ENCODE assay signal across 1 cellular context in the genomic region with DNA sequence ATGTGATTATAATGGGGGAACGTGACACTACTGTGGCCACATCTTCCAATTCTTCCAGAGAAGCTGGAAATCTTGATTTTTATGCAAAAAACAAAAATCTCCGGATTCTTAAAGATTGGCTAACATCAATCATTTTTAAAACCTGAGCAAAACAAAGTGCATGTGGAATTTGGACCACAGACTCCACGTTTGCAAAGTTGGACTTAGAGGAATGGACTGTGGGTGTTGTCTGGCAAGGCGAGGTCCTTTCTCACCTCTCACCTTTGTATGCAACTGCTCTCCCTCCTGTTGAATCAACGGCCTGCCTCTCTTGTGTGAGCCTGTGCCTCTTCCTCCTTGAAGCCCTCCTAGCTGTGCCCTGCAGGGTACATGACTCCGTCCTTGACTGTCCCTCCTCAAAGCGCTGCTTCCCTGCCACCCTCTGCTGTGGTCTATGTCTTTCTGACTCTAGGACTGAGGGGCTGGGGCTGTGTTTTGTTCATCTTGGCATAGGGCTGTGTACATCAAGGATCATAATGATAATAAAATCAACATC.
TF ChIP-seq lines count a peak whose summit lies in the region.

No MANE protein-coding gene starts in this region.

TF ChIP-seq in liver, 16 proteins besides CTCF, POLR2A, EP300 and RAD21 (continued from another document):
- TF ChIP-seq, protein P1, sequence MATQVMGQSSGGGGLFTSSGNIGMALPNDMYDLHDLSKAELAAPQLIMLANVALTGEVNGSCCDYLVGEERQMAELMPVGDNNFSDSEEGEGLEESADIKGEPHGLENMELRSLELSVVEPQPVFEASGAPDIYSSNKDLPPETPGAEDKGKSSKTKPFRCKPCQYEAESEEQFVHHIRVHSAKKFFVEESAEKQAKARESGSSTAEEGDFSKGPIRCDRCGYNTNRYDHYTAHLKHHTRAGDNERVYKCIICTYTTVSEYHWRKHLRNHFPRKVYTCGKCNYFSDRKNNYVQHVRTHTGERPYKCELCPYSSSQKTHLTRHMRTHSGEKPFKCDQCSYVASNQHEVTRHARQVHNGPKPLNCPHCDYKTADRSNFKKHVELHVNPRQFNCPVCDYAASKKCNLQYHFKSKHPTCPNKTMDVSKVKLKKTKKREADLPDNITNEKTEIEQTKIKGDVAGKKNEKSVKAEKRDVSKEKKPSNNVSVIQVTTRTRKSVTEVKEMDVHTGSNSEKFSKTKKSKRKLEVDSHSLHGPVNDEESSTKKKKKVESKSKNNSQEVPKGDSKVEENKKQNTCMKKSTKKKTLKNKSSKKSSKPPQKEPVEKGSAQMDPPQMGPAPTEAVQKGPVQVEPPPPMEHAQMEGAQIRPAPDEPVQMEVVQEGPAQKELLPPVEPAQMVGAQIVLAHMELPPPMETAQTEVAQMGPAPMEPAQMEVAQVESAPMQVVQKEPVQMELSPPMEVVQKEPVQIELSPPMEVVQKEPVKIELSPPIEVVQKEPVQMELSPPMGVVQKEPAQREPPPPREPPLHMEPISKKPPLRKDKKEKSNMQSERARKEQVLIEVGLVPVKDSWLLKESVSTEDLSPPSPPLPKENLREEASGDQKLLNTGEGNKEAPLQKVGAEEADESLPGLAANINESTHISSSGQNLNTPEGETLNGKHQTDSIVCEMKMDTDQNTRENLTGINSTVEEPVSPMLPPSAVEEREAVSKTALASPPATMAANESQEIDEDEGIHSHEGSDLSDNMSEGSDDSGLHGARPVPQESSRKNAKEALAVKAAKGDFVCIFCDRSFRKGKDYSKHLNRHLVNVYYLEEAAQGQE (IDR thresholded peaks at IDR 0.05) = peak; percentile 51
- peak; percentile 41 for TF ChIP-seq YY1 (IDR thresholded peaks at IDR 0.05)
- TF ChIP-seq TAF1 (conservative IDR thresholded peaks at IDR 0.05) = no peak
- TF ChIP-seq HNF4G (IDR thresholded peaks at IDR 0.05) = peak; percentile 80
- peak; percentile 98 to 99 for TF ChIP-seq HNF4A (conservative IDR thresholded peaks at IDR 0.05)
- no peak for TF ChIP-seq FOXA1 (IDR thresholded peaks at IDR 0.05)
- TF ChIP-seq RXRA (IDR thresholded peaks at IDR 0.05) = peak; percentile 64 to 81
- TF ChIP-seq GABPA (IDR thresholded peaks at IDR 0.05 in 1 of 2, conservative IDR thresholded peaks at IDR 0.05 in 1 of 2) = no peak
- TF ChIP-seq NR2F2 (IDR thresholded peaks at IDR 0.05) = peak; percentile 30
- peak; percentile 49 for TF ChIP-seq FOXA2 (IDR thresholded peaks at IDR 0.05)
- TF ChIP-seq, protein P2, sequence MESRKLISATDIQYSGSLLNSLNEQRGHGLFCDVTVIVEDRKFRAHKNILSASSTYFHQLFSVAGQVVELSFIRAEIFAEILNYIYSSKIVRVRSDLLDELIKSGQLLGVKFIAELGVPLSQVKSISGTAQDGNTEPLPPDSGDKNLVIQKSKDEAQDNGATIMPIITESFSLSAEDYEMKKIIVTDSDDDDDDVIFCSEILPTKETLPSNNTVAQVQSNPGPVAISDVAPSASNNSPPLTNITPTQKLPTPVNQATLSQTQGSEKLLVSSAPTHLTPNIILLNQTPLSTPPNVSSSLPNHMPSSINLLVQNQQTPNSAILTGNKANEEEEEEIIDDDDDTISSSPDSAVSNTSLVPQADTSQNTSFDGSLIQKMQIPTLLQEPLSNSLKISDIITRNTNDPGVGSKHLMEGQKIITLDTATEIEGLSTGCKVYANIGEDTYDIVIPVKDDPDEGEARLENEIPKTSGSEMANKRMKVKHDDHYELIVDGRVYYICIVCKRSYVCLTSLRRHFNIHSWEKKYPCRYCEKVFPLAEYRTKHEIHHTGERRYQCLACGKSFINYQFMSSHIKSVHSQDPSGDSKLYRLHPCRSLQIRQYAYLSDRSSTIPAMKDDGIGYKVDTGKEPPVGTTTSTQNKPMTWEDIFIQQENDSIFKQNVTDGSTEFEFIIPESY (IDR thresholded peaks at IDR 0.05) = no peak
- no peak for TF ChIP-seq EGR1 (IDR thresholded peaks at IDR 0.05; ENCODE audit: low read depth in 2 of 2)
- peak; percentile 91 for TF ChIP-seq SP1 (IDR thresholded peaks at IDR 0.05)
